In genomic region chr6:164106345-164106769, GRCh38 we compare ENCODE assay signal across 1 cellular context.
A peak's percentile ranks its signal among the peaks of the same experiment; 100 is the strongest.
TF ChIP-seq lines count a peak whose summit lies in the region.

No MANE protein-coding gene starts in this region.

TF ChIP-seq in K562, 482 proteins besides CTCF, POLR2A, EP300 and RAD21 (continued from another document and continues in another):
- TF ChIP-seq ZNF407 (IDR thresholded peaks at IDR 0.05; ENCODE audit: low read depth) (no peak), RERE (CRISPR knock-in tag; IDR thresholded peaks at IDR 0.05; ENCODE audit: borderline replicate concordance) (no peak), ZFP36 (IDR thresholded peaks at IDR 0.05; ENCODE audit: low read depth, low read length, partially characterized antibody) (no peak), POLR3A (IDR thresholded peaks at IDR 0.05; ENCODE audit: borderline replicate concordance, extremely low read depth, insufficient read depth, insufficient read length) (no peak), SMAD1 (IDR thresholded peaks at IDR 0.05; ENCODE audit: low read depth, low read length, partially characterized antibody) (no peak), PCBP2 (IDR thresholded peaks at IDR 0.05; ENCODE audit: low read depth, low read length, poor library complexity, severe bottlenecking) (no peak), KDM5B (IDR thresholded peaks at IDR 0.05; ENCODE audit: insufficient replicate concordance, low read depth, low read length) (no peak), USF2 (CRISPR knock-in tag; IDR thresholded peaks at IDR 0.05) (0 out of 2 replicates have a peak, but pooled peaks have one; percentile 31), MAFK (IDR thresholded peaks at IDR 0.05; ENCODE audit: low read length) (no peak), NUFIP1 (IDR thresholded peaks at IDR 0.05; ENCODE audit: partially characterized antibody) (no peak), SNAPC5 (CRISPR knock-in tag; IDR thresholded peaks at IDR 0.05) (no peak), ZNF589 (CRISPR knock-in tag; IDR thresholded peaks at IDR 0.05; ENCODE audit: low read depth) (no peak), ILK (tag; IDR thresholded peaks at IDR 0.05; ENCODE audit: borderline replicate concordance, low read depth) (no peak), POLR2AphosphoS5 (IDR thresholded peaks at IDR 0.05; ENCODE audit: control insufficient read depth, insufficient read depth, low read depth, low read length) (no peak), BCOR (IDR thresholded peaks at IDR 0.05) (no peak), ZMIZ1 (IDR thresholded peaks at IDR 0.05; ENCODE audit: low read depth in 2 of 2, low read length in 2 of 2) (no peak), MCM2 (IDR thresholded peaks at IDR 0.05; ENCODE audit: low read depth) (no peak), MCM5 (IDR thresholded peaks at IDR 0.05; ENCODE audit: low read depth) (no peak), TFAM (CRISPR knock-in tag; conservative IDR thresholded peaks at IDR 0.05) (no peak), RBFOX2 (IDR thresholded peaks at IDR 0.05; ENCODE audit: low read depth, low read length) (peak; percentile 72), ZC3H4 (CRISPR knock-in tag; IDR thresholded peaks at IDR 0.05; ENCODE audit: borderline replicate concordance) (no peak), ZSCAN29 (IDR thresholded peaks at IDR 0.05) (no peak), ATF1 (CRISPR knock-in tag; IDR thresholded peaks at IDR 0.05) (no peak), ATF1 (tag; IDR thresholded peaks at IDR 0.05) (no peak), CHD4 (IDR thresholded peaks at IDR 0.05; ENCODE audit: insufficient read depth, insufficient replicate concordance, low read depth, low read length, poor library complexity, severe bottlenecking) (no peak), FOXK2 (conservative IDR thresholded peaks at IDR 0.05 in 1 of 2, IDR thresholded peaks at IDR 0.05 in 1 of 2; ENCODE audit: low read depth in 2 of 2) (no peak), CLOCK (CRISPR knock-in tag; IDR thresholded peaks at IDR 0.05; ENCODE audit: borderline replicate concordance) (no peak), GTF2E2 (tag; IDR thresholded peaks at IDR 0.05) (no peak), ZNF408 (CRISPR knock-in tag; IDR thresholded peaks at IDR 0.05; ENCODE audit: low read depth) (no peak), DPF2 (IDR thresholded peaks at IDR 0.05) (no peak), PRDM10 (IDR thresholded peaks at IDR 0.05; ENCODE audit: partially characterized antibody) (no peak)
